In the genomic region with DNA sequence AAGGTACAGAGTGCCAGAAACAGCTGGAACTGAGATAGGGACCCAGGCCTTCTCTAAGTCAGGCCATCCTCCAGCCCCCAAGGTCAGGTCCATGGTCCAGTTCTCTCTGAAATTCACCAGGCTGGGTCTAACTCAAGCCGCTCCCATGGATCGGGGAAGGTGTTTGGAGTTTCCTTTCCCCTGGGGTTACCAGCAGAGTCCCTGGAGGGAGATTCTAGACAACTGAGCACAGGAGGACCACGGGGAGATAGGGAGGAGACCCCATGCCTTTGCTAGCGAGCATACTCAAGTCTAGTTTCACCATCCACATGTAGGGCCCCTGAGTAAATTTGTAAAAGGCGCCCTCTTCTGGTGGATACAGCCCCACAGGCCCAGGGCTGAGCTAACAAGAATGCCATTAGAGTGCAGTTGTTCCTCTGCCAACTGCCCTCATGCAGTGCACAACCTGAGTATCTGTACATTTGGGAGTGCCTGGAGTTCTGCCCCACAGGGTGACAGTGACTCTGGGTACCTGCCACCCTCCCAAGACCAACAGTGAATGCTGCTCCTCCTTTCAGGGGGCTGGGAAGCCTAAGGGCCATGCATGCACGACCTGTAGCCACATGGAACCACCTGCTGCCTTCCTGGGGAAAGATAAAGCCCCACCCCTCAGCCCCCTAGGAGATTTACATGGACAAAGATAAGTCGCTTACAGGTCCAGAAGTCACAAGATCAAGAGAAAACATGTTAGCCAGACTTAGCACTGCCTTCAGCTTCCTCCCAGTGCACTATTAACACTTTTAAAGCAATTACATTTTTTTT, we compare ENCODE assay signal across 8 cellular contexts.
DNase-seq lines count a peak whose midpoint lies in the region; ATAC-seq and TF ChIP-seq lines count a peak whose summit lies in the region.

No MANE protein-coding gene starts in this region.

- no peak overlapping the region for H3K4me3 Mint-ChIP-seq in mesothelial cell of epicardium

- peaks cover 6% of the 10 kb centered on the region for H3K9me3 Mint-ChIP-seq in mesothelial cell of epicardium

- peaks cover 6% of the 10 kb centered on the region for H3K36me3 Mint-ChIP-seq in mesothelial cell of epicardium

- ATAC-seq in GM21447 (IDR thresholded peaks at IDR 0.05; ENCODE audit: unreplicated experiment), result peak; percentile 33

- no peaks in the 10 kb centered on the region for H3K27me3 Mint-ChIP-seq in mesothelial cell of epicardium (ENCODE audit: low read depth)

- H3K27ac Mint-ChIP-seq in mesothelial cell of epicardium, result no peak overlapping the region

- peak; percentile 31 for TF ChIP-seq CTCF in mesothelial cell of epicardium (IDR thresholded peaks at IDR 0.05; ENCODE audit: unreplicated experiment)

- H3K4me1 Mint-ChIP-seq in mesothelial cell of epicardium, result peaks cover 5% of the 10 kb centered on the region

- DNase-seq in COLO829 (ENCODE audit: low spot score) (peak; percentile 23), NCI-H2029 treated with DMSO at 0.1 percent for 48 hours (lab: John Stamatoyannopoulos, UW) (peak; percentile 65), mesothelial cell of epicardium (ENCODE audit: low spot score in 2 of 2, unreplicated experiment in 2 of 2) (peak in 1 of 2 experiments; percentile 63), NCI-H1436 (lab: John Stamatoyannopoulos, UW) (no peak)
- DNase-seq in activated CD4-positive, alpha-beta T cell treated with anti-CD3 and anti-CD28 coated beads, Interleukin-2, amount 50 U/mL, for 4 hours, result peak; percentile 47 to 50
- peak; percentile 21 for DNase-seq in effector CD8-positive, alpha-beta T cell (lab: John Stamatoyannopoulos, UW)
- DNase-seq in stimulated activated naive CD4-positive, alpha-beta T cell (lab: John Stamatoyannopoulos, UW), result peak in 5 of 6 experiments; percentile 11 to 68 (median 35)
